16 cellular contexts compared by ENCODE assay signal in genomic region chr1:21391497-21391896, GRCh38.
DNase-seq lines count a peak whose midpoint lies in the region; ATAC-seq and TF ChIP-seq lines count a peak whose summit lies in the region.
"Had no signal": no experiment of that assay in that cellular context is flagged by ENCODE, and none has a peak within 500 bp of the region (broad histone marks: within the 10 kb centered on the region; RNA-seq: fewer than 3 reads in every experiment).

No MANE protein-coding gene starts in this region.

- H3K9me3 ChIP-seq in WERI-Rb-1 (ENCODE audit: severe bottlenecking) (peaks cover 2% of the 10 kb centered on the region), subcutaneous abdominal adipose tissue (ENCODE audit: control insufficient read depth in 5 of 5, low read length in 5 of 5) (no peaks in the 10 kb centered on the region)

- H3K27me3 ChIP-seq in WERI-Rb-1 (ENCODE audit: insufficient read depth, low read depth, severe bottlenecking) (no peaks in the 10 kb centered on the region), subcutaneous abdominal adipose tissue (ENCODE audit: control insufficient read depth in 5 of 5, insufficient read depth in 4 of 5, low read length in 5 of 5) (no peaks in the 10 kb centered on the region)

- ATAC-seq in GM18519 (IDR thresholded peaks at IDR 0.05; ENCODE audit: low FRiP score, unreplicated experiment) = no peak
- no peak for ATAC-seq in GM18498 (IDR thresholded peaks at IDR 0.05; ENCODE audit: unreplicated experiment)
- ATAC-seq: GM23338, HCT116 had no signal

- TF ChIP-seq CTCF in WERI-Rb-1 (IDR thresholded peaks at IDR 0.05; ENCODE audit: low read depth, low read length) = no peak

- no peaks in the 10 kb centered on the region for H3K36me3 ChIP-seq in WERI-Rb-1
- no peaks in the 10 kb centered on the region for H3K36me3 ChIP-seq in subcutaneous abdominal adipose tissue (ENCODE audit: control insufficient read depth in 5 of 5, insufficient read depth in 5 of 5, low read length in 5 of 5)

- peaks cover 0 to 20% (median 10%) of the 10 kb centered on the region in 5 donors for H3K4me1 ChIP-seq in subcutaneous abdominal adipose tissue (ENCODE audit: control insufficient read depth in 5 of 5, insufficient read depth in 5 of 5, low read length in 5 of 5)

- no peak for DNase-seq in WERI-Rb-1
- DNase-seq in fibroblast of gingiva (ENCODE audit: low read depth) = peak; percentile 34
- DNase-seq in SW 1271 (lab: John Stamatoyannopoulos, UW) = no peak
- DNase-seq: C1 segment of cervical spinal cord; Calu3; CD4-positive, alpha-beta memory T cell; COR-L47; DMS53; DMS79 treated with DMSO at 0.1 percent for 48 hours; GF-D8; H9 had no signal

- no peak overlapping the region for H3K4me3 ChIP-seq in WERI-Rb-1 (ENCODE audit: low read depth, low read length)
- no peak overlapping the region for H3K4me3 ChIP-seq in subcutaneous abdominal adipose tissue (ENCODE audit: low read depth in 1 of 5, low read length in 5 of 5)
- H3K4me3 ChIP-seq: GM23338 had no signal

- no peak overlapping the region for H3K9ac ChIP-seq in subcutaneous abdominal adipose tissue (ENCODE audit: low read length in 5 of 5)

- peak overlapping the region; percentile 20 for H3K27ac ChIP-seq in WERI-Rb-1
- peak overlapping the region; percentile 15 for H3K27ac ChIP-seq in subcutaneous abdominal adipose tissue (ENCODE audit: low read depth, low read length)
